ENCODE assay signal across 23 cellular contexts in genomic region chr21:41249476-41249875, GRCh38.
"Had no signal": no experiment of that assay in that cellular context is flagged by ENCODE, and none has a peak within 500 bp of the region (broad histone marks: within the 10 kb centered on the region; RNA-seq: fewer than 3 reads in every experiment).

No MANE protein-coding gene starts in this region.

- ATAC-seq: left cardiac atrium, T-helper 17 cell had no signal

- FAIRE-seq: bronchial epithelial cell, urothelium cell line had no signal

- H3K27ac ChIP-seq: transverse colon had no signal

- H3K4me1 ChIP-seq: sigmoid colon had no signal

- DNase-seq: activated CD4-positive, alpha-beta memory T cell treated with anti-CD3 and anti-CD28 coated beads for 36 hours; activated CD4-positive, alpha-beta T cell treated with anti-CD3 and anti-CD28 coated beads for 48 hours; activated CD4-positive, CD25-positive, alpha-beta regulatory T cell; activated naive CD4-positive, alpha-beta T cell treated with Interleukin-2 at 50 U/mL for 16 hours; activated naive CD8-positive, alpha-beta T cell treated with anti-CD3 and anti-CD28 coated beads for 36 hours; activated T-cell treated with anti-CD3 and anti-CD28 coated beads, Interleukin-2, amount 50 U/mL, for 48 hours; dermis blood vessel endothelial cell; effector CD8-positive, alpha-beta T cell; heart right ventricle; islet precursor cell; left cardiac atrium; mesenchymal stem cell; nucleus accumbens; sigmoid colon; stimulated activated CD4-positive, alpha-beta T cell treated with anti-CD3 and anti-CD28 coated beads, Interleukin-2, amount 100 ng/mL, for 48 hours; stimulated activated CD8-positive, alpha-beta memory T cell treated with anti-CD3 and anti-CD28 coated beads, Interleukin-4, amount 100 ng/mL, for 48 hours; stimulated activated naive CD4-positive, alpha-beta T cell; SW 1271; T-helper 17 cell; transverse colon had no signal

- H3K4me3 Mint-ChIP-seq: activated CD4-positive, alpha-beta memory T cell treated with anti-CD3 and anti-CD28 coated beads for 36 hours; activated naive CD8-positive, alpha-beta T cell treated with anti-CD3 and anti-CD28 coated beads for 36 hours; nephron; T-helper 17 cell had no signal

- H3K4me3 ChIP-seq: heart right ventricle, sigmoid colon, transverse colon had no signal

- H3K9me3 ChIP-seq: transverse colon had no signal

- H3K36me3 Mint-ChIP-seq: activated CD4-positive, alpha-beta memory T cell treated with anti-CD3 and anti-CD28 coated beads for 36 hours had no signal

- H3K4me1 Mint-ChIP-seq: activated naive CD8-positive, alpha-beta T cell treated with anti-CD3 and anti-CD28 coated beads for 36 hours; nephron had no signal

- H3K27me3 ChIP-seq: heart right ventricle, sigmoid colon, transverse colon had no signal

- H3K27ac Mint-ChIP-seq: activated CD4-positive, alpha-beta memory T cell treated with anti-CD3 and anti-CD28 coated beads for 36 hours; activated naive CD8-positive, alpha-beta T cell treated with anti-CD3 and anti-CD28 coated beads for 36 hours; nephron; T-helper 17 cell had no signal
